Comparison of ENCODE assay signal across 9 cellular contexts in genomic region chr15:56468271-56468912, GRCh38. TPM values are rescaled to one million over a fixed set of nuclear protein-coding genes. Genes with fewer than 3 reads are reported as not detected.
DNase-seq lines count a peak whose midpoint lies in the region; ATAC-seq, FAIRE-seq and TF ChIP-seq lines count a peak whose summit lies in the region.
"Had no signal": no experiment of that assay in that cellular context is flagged by ENCODE, and none has a peak within 500 bp of the region (broad histone marks: within the 10 kb centered on the region; RNA-seq: fewer than 3 reads in every experiment).

No MANE protein-coding gene starts in this region.

- H3K9me1 ChIP-seq in endothelial cell of umbilical vein (replicated peaks; ENCODE audit: control insufficient read depth, extremely low read depth, insufficient read depth, low read length): no peaks in the 10 kb centered on the region

- TF ChIP-seq EP300 in suprapubic skin (IDR thresholded peaks at IDR 0.05): no peak

- H2AFZ ChIP-seq in endothelial cell of umbilical vein (ENCODE audit: low read depth, low read length): peak overlapping the region; percentile 70

- dilution Hi-C loops in endothelial cell of umbilical vein (cut with MboI; ENCODE audit: extremely low pct_ligation_motif_present, low sequenced_read_pairs): no loop called here

- H3K4me1 ChIP-seq in endothelial cell of umbilical vein (ENCODE audit: control insufficient read depth, extremely low read depth, insufficient read depth, low read length): peaks cover 3% of the 10 kb centered on the region
- peaks cover 13% of the 10 kb centered on the region for H3K4me1 ChIP-seq in suprapubic skin
- H3K4me1 ChIP-seq in heart right ventricle: peaks cover 0 to 21% (median 6%) of the 10 kb centered on the region in 9 donors

- CTCF ChIA-PET in endothelial cell of umbilical vein (lab: Charles Lee): no interaction called here

- TF ChIP-seq CTCF in endothelial cell of umbilical vein (IDR thresholded peaks at IDR 0.05; ENCODE audit: extremely low read depth in 1 of 2, insufficient read depth in 1 of 2, low read depth in 1 of 2, low read length in 2 of 2): no peak
- no peak for TF ChIP-seq CTCF in suprapubic skin (IDR thresholded peaks at IDR 0.05)
- no peak for TF ChIP-seq CTCF in heart right ventricle (IDR thresholded peaks at IDR 0.05)

- ATAC-seq in GM21723 (IDR thresholded peaks at IDR 0.05; ENCODE audit: unreplicated experiment) (peak; percentile 57), heart right ventricle (no peak), HG03520 (IDR thresholded peaks at IDR 0.05; ENCODE audit: unreplicated experiment) (no peak)

- BruUV-seq in endothelial cell of umbilical vein (replicated peaks; lab: Mats Ljungman, UMichigan): no TSS peak

- peak overlapping the region; percentile 33 for H3K4me2 ChIP-seq in endothelial cell of umbilical vein (ENCODE audit: insufficient read depth, low read length)

- H3K4me3 ChIP-seq in endothelial cell of umbilical vein (replicated peaks in 1 of 3; ENCODE audit: insufficient read depth in 1 of 3, low read depth in 1 of 3, low read length in 3 of 3) (peak overlapping the region in 1 of 3 experiments; percentile 38), suprapubic skin (peak overlapping the region; percentile 14), heart right ventricle (peak overlapping the region in 2 of 10 donors; percentile 25 to 39)

- H3K27ac ChIP-seq in endothelial cell of umbilical vein (ENCODE audit: insufficient read depth, low read depth, low read length): no peak overlapping the region
- H3K27ac ChIP-seq in suprapubic skin: no peak overlapping the region
- peak overlapping the region in 1 of 10 donors; percentile 38 for H3K27ac ChIP-seq in heart right ventricle

- H3K36me3 ChIP-seq in endothelial cell of umbilical vein (ENCODE audit: control insufficient read depth in 2 of 2, extremely low read depth in 1 of 2, insufficient read depth in 2 of 2, low read length in 2 of 2) (no peaks in the 10 kb centered on the region), suprapubic skin (no peaks in the 10 kb centered on the region), heart right ventricle (no peaks in the 10 kb centered on the region)

- TF ChIP-seq POLR2A in endothelial cell of umbilical vein (IDR thresholded peaks at IDR 0.05; ENCODE audit: low read depth, low read length) (no peak), suprapubic skin (IDR thresholded peaks at IDR 0.05) (no peak)

- intact Hi-C loops in endothelial cell of umbilical vein (cut with micrococcal nuclease): no loop called here
- intact Hi-C loops in heart right ventricle (cut with DNase I): no loop called here

- H3K9me3 ChIP-seq in endothelial cell of umbilical vein (replicated peaks; ENCODE audit: control insufficient read depth, insufficient read depth, low read length) (no peaks in the 10 kb centered on the region), suprapubic skin (no peaks in the 10 kb centered on the region), heart right ventricle (no peaks in the 10 kb centered on the region)

- POLR2A ChIA-PET in endothelial cell of umbilical vein (lab: Charles Lee): no interaction called here

- DNase-seq in GF-D8 (lab: John Stamatoyannopoulos, UW): peak; percentile 23
- peak; percentile 62 for DNase-seq in MV-4-11 (lab: John Stamatoyannopoulos, UW)
- DNase-seq in endothelial cell of umbilical vein (ENCODE audit: low read depth, low spot score): peak; percentile 24
- DNase-seq in suprapubic skin (ENCODE audit: low spot score in 2 of 2): no peak
- no peak for DNase-seq in heart right ventricle
- no peak for DNase-seq in NCI-H2171 treated with DMSO at 0.1 percent for 48 hours (lab: John Stamatoyannopoulos, UW)

- H3K9ac ChIP-seq in endothelial cell of umbilical vein (replicated peaks; ENCODE audit: extremely low read depth, insufficient read depth, low read length): no peak overlapping the region

- FAIRE-seq in endothelial cell of umbilical vein (lab: Jason Lieb, UNC): peak; percentile 49
- FAIRE-seq: islet of Langerhans had no signal

- 48% methylated on average over 2 of the region's 2 CpGs for WGBS in suprapubic skin
- 48 to 62% methylated on average over 2 of the region's 2 CpGs for WGBS in heart right ventricle, 2 donors

- no peaks in the 10 kb centered on the region for H3K79me2 ChIP-seq in endothelial cell of umbilical vein (ENCODE audit: control insufficient read depth, insufficient read depth, low read length)

- H4K20me1 ChIP-seq in endothelial cell of umbilical vein (replicated peaks; ENCODE audit: control insufficient read depth, extremely low read depth, insufficient read depth, low read length): no peaks in the 10 kb centered on the region

- H3K27me3 ChIP-seq in endothelial cell of umbilical vein (ENCODE audit: control insufficient read depth in 2 of 2, insufficient read depth in 2 of 2, low read length in 2 of 2): peaks cover 10 to 22% of the 10 kb centered on the region in 2 experiments
- H3K27me3 ChIP-seq in suprapubic skin: no peaks in the 10 kb centered on the region
- peaks cover 0 to 6% (median 5%) of the 10 kb centered on the region in 7 donors for H3K27me3 ChIP-seq in heart right ventricle

TF ChIP-seq in endothelial cell of umbilical vein, 7 proteins besides CTCF, POLR2A, EP300 and RAD21:
- TF ChIP-seq MAX (IDR thresholded peaks at IDR 0.05; ENCODE audit: insufficient read depth, insufficient read length) (no peak), POLR2AphosphoS5 (IDR thresholded peaks at IDR 0.05; ENCODE audit: insufficient read depth, low read depth, low read length) (no peak), EZH2 (IDR thresholded peaks at IDR 0.05; ENCODE audit: borderline replicate concordance, low read depth, low read length, severe bottlenecking) (no peak), MYC (IDR thresholded peaks at IDR 0.05; ENCODE audit: low read depth, low read length) (no peak), JUN (IDR thresholded peaks at IDR 0.05; ENCODE audit: borderline replicate concordance, insufficient read depth, insufficient read length, low read depth) (no peak), GATA2 (IDR thresholded peaks at IDR 0.05; ENCODE audit: insufficient read depth, insufficient read length, low read depth, low read length) (no peak)

RNA-seq across cellular contexts. Expression of gene MNS1, which starts 3.5 kb away (rescaled TPM):
- total RNA-seq in endothelial cell of umbilical vein: 2.3 and 2.6 TPM in 2 replicates
- polyA plus RNA-seq in endothelial cell of umbilical vein: 0.11 and 0.25 TPM in 2 replicates
- 0.59 and 0.68 TPM in 2 replicates for polyA plus RNA-seq in endothelial cell of umbilical vein (2011; cell fraction: cytosol; rRNA removed)
- 0.69 and 1.0 TPM in 2 replicates for polyA plus RNA-seq in endothelial cell of umbilical vein (2011; cell fraction: nucleus; rRNA removed)
- polyA plus RNA-seq in endothelial cell of umbilical vein (2012): 0.71 and 1.8 TPM in 2 replicates
- 0.08 TPM in 1 of 2 replicates, not detected in the other for polyA minus RNA-seq in endothelial cell of umbilical vein
- not detected for polyA minus RNA-seq in endothelial cell of umbilical vein (2011; cell fraction: cytosol; rRNA and poly(A)+ RNA removed)
- polyA minus RNA-seq in endothelial cell of umbilical vein (2011; cell fraction: nucleus; rRNA and poly(A)+ RNA removed): 0.82 and 1.4 TPM in 2 replicates
- 1 to 10 TPM in 1 of 4 donors, under 1 TPM in 1, not detected in 2; 0.23 to 1.6 TPM for total RNA-seq in suprapubic skin
- total RNA-seq in heart right ventricle: 1 to 10 TPM in 7 of 10 donors, under 1 TPM in 3; 0.54 to 2.4 (median 1.4) TPM
- polyA plus RNA-seq in heart right ventricle: under 1 TPM; 0.33 to 0.88 TPM

Comparison
In these comparisons a context has a peak if more than half of its experiments do, and no peak if none do; other contexts are left out.
1. DNase-seq: peak in GF-D8 (single experiment), MV-4-11 (single experiment) and endothelial cell of umbilical vein (single experiment); none in suprapubic skin (0 of 2), heart right ventricle (0 of 2) and NCI-H2171 treated with DMSO at 0.1 percent for 48 hours (single experiment).